In the genomic region with DNA sequence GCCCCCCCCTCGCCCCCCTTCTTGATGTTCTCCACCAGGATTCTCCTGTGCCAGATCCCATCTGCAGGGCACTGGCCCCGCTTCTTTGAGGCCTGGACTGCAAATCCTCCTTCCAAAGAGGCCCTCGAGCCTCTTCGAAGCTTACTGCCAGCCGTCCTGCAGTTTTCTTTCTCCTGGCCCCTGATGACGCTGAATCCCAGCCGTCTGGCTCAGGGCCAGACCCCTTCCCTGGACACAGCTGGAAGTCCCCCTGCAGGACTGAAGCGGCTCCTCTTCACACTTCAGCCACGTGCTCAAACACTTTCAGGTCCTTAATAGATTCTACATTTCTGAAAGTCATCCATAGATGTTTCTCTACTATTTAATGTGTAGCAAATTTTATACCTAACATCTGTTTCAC, we compare ENCODE assay signal across 13 cellular contexts.
A peak's percentile ranks its signal among the peaks of the same experiment; 100 is the strongest.
DNase-seq lines count a peak whose midpoint lies in the region; ATAC-seq and TF ChIP-seq lines count a peak whose summit lies in the region.
"Had no signal": no experiment of that assay in that cellular context is flagged by ENCODE, and none has a peak within 500 bp of the region (broad histone marks: within the 10 kb centered on the region; RNA-seq: fewer than 3 reads in every experiment).

No MANE protein-coding gene starts in this region.

- CTCF ChIA-PET in HEK293 (lab: Yijun Ruan, JAX) = interaction anchor here (0.5 to 1.6 kb wide), 4 partner anchors 26 to 280 kb away, joined by 3 to 5 read pairs (median 4); no protein-coding TSS in a partner anchor

- peaks cover 0 to 33% of the 10 kb centered on the region in 2 experiments; a peak in 2 of 3 replicates for H3K36me3 ChIP-seq in HEK293 (ENCODE audit: control insufficient read depth in 2 of 2, insufficient read depth in 1 of 2, low read length in 2 of 2)

- ATAC-seq in esophagus mucosa = no peak
- no peak for ATAC-seq in HG03139 (IDR thresholded peaks at IDR 0.05; ENCODE audit: unreplicated experiment)
- no peak for ATAC-seq in GM21390 (IDR thresholded peaks at IDR 0.05; ENCODE audit: unreplicated experiment)
- ATAC-seq: activated T-cell treated with anti-CD3 and anti-CD28 coated beads, Interleukin-2, amount 50 U/mL, for 4 hours; HCT116 had no signal

- no peaks in the 10 kb centered on the region for H3K9me3 ChIP-seq in HEK293 (ENCODE audit: control insufficient read depth, insufficient read depth, low read depth, low read length)

- H3K4me1 ChIP-seq in HEK293 (ENCODE audit: control insufficient read depth, insufficient read depth, low read length) = peaks cover 8% of the 10 kb centered on the region

- TF ChIP-seq CTCF in HEK293 (tag by site-specific recombination; IDR thresholded peaks at IDR 0.05) = 0 out of 2 replicates have a peak, but pooled peaks have one; percentile 15

- no peak overlapping the region for H3K27ac ChIP-seq in HEK293 (ENCODE audit: extremely low read depth, low read depth, low read length)

- no peak overlapping the region for H3K4me3 ChIP-seq in HEK293 (ENCODE audit: low read depth, low read length)
- H3K4me3 ChIP-seq: dorsolateral prefrontal cortex had no signal

- POLR2A ChIA-PET in HEK293 (lab: Yijun Ruan, JAX) = interaction anchor here (0.6 kb wide), 1 partner anchor 119 kb away, joined by 5 read pairs; no protein-coding TSS in a partner anchor

- peak; percentile 45 for DNase-seq in AG08395 (ENCODE audit: low spot score)
- peak; percentile 53 for DNase-seq in amniotic epithelial cell (ENCODE audit: low read depth)
- DNase-seq in iPS-NIHi11 (ENCODE audit: low spot score) = peak; percentile 55
- DNase-seq in T-helper 1 cell = no peak
- DNase-seq: activated T-cell treated with anti-CD3 and anti-CD28 coated beads, Interleukin-2, amount 50 U/mL, for 4 hours; CD8-positive, alpha-beta memory T cell; dorsolateral prefrontal cortex; NCI-H1930 had no signal

TF ChIP-seq in HEK293, 187 proteins besides CTCF, POLR2A, EP300 and RAD21 (continues in another document):
- TF ChIP-seq ZNF660 (tag by site-specific recombination; IDR thresholded peaks at IDR 0.05) (peak; percentile 90), ZNF398 (tag by site-specific recombination; IDR thresholded peaks at IDR 0.05) (no peak), OSR2 (tag by site-specific recombination; IDR thresholded peaks at IDR 0.05) (no peak), ZNF335 (tag by site-specific recombination; conservative IDR thresholded peaks at IDR 0.05) (peak; percentile 48; the same call in 1 of the 2 replicates), ZNF18 (tag by site-specific recombination; IDR thresholded peaks at IDR 0.05) (peak; percentile 100), KLF7 (tag by site-specific recombination; IDR thresholded peaks at IDR 0.05; ENCODE audit: borderline replicate concordance) (no peak), ZNF621 (tag by site-specific recombination; IDR thresholded peaks at IDR 0.05) (no peak), ZNF843 (tag by site-specific recombination; IDR thresholded peaks at IDR 0.05) (peak; percentile 13; the same call in 1 of the 2 replicates), ZFP69B (tag by site-specific recombination; IDR thresholded peaks at IDR 0.05) (peak; percentile 21; the same call in 1 of the 2 replicates), SP2 (tag by site-specific recombination; IDR thresholded peaks at IDR 0.05) (no peak), GLIS1 (tag by site-specific recombination; IDR thresholded peaks at IDR 0.05) (peak; percentile 53; the same call in 1 of the 2 replicates), GFI1B (tag by site-specific recombination; IDR thresholded peaks at IDR 0.05) (no peak), HIC1 (tag by site-specific recombination; IDR thresholded peaks at IDR 0.05) (no peak), ZNF558 (tag by site-specific recombination; IDR thresholded peaks at IDR 0.05) (0 out of 2 replicates have a peak, but pooled peaks have one; percentile 35), ZBTB48 (tag by site-specific recombination; IDR thresholded peaks at IDR 0.05) (0 out of 2 replicates have a peak, but pooled peaks have one; percentile 25), ZSCAN30 (tag by site-specific recombination; IDR thresholded peaks at IDR 0.05) (0 out of 2 replicates have a peak, but pooled peaks have one; percentile 44), ZNF449 (tag by site-specific recombination; IDR thresholded peaks at IDR 0.05) (no peak), ZBTB21 (tag by site-specific recombination; IDR thresholded peaks at IDR 0.05) (0 out of 2 replicates have a peak, but pooled peaks have one; percentile 40), FEZF1 (tag by site-specific recombination; IDR thresholded peaks at IDR 0.05) (peak; percentile 17; the same call in 1 of the 2 replicates), ZBTB20 (tag by site-specific recombination; IDR thresholded peaks at IDR 0.05) (no peak), ZBTB8A (tag by site-specific recombination; IDR thresholded peaks at IDR 0.05) (peak; percentile 31; the same call in 1 of the 2 replicates), ZIC2 (tag by site-specific recombination; IDR thresholded peaks at IDR 0.05) (peak; percentile 91), ZNF561 (tag by site-specific recombination; IDR thresholded peaks at IDR 0.05; ENCODE audit: borderline replicate concordance) (peak; percentile 99), SP7 (tag by site-specific recombination; IDR thresholded peaks at IDR 0.05) (0 out of 2 replicates have a peak, but pooled peaks have one; percentile 20)
- TF ChIP-seq, protein P1, sequence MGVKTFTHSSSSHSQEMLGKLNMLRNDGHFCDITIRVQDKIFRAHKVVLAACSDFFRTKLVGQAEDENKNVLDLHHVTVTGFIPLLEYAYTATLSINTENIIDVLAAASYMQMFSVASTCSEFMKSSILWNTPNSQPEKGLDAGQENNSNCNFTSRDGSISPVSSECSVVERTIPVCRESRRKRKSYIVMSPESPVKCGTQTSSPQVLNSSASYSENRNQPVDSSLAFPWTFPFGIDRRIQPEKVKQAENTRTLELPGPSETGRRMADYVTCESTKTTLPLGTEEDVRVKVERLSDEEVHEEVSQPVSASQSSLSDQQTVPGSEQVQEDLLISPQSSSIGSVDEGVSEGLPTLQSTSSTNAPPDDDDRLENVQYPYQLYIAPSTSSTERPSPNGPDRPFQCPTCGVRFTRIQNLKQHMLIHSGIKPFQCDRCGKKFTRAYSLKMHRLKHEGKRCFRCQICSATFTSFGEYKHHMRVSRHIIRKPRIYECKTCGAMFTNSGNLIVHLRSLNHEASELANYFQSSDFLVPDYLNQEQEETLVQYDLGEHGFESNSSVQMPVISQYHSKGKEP (tag by site-specific recombination; IDR thresholded peaks at IDR 0.05) = peak; percentile 59; the same call in 1 of the 2 replicates

Comparison
In these comparisons a context has a peak if more than half of its experiments do, and no peak if none do; other contexts are left out.
1. DNase-seq: peak in AG08395 (single experiment), amniotic epithelial cell (single experiment) and iPS-NIHi11 (single experiment); none in T-helper 1 cell (0 of 5).